26 cellular contexts compared by ENCODE assay signal in genomic region chr3:184188080-184188479, GRCh38. TPM values are rescaled to one million over a fixed set of nuclear protein-coding genes. Genes with fewer than 3 reads are reported as not detected.
DNase-seq lines count a peak whose midpoint lies in the region.
"Had no signal": no experiment of that assay in that cellular context is flagged by ENCODE, and none has a peak within 500 bp of the region (broad histone marks: within the 10 kb centered on the region; RNA-seq: fewer than 3 reads in every experiment).

No MANE protein-coding gene starts in this region.

- no CpG with 5 or more reads among the region's 17 CpGs for WGBS in neuronal stem cell (ENCODE audit: extremely low coverage in 2 of 2, insufficient read length in 2 of 2, insufficient replicate concordance in 1 of 2), 2 donors

- no peak overlapping the region for H2BK15ac ChIP-seq in neuronal stem cell (ENCODE audit: low read length)

- H3K27me3 ChIP-seq in H7 (ENCODE audit: control insufficient read depth, insufficient read depth, low read length) = no peaks in the 10 kb centered on the region
- H3K27me3 ChIP-seq in neuronal stem cell (ENCODE audit: control insufficient read depth in 3 of 3, insufficient read depth in 3 of 3, low read depth in 1 of 3, low read length in 3 of 3) = no peaks in the 10 kb centered on the region
- H3K27me3 ChIP-seq: brain microvascular endothelial cell, tibial artery had no signal

- H3K4ac ChIP-seq in neuronal stem cell (ENCODE audit: low read length) = no peak overlapping the region

- H2BK12ac ChIP-seq in neuronal stem cell (ENCODE audit: low read length) = no peak overlapping the region

- no peak overlapping the region for H4K91ac ChIP-seq in neuronal stem cell (ENCODE audit: low read depth, low read length, poor library complexity)

- no peak overlapping the region for H3K27ac ChIP-seq in neuronal stem cell (replicated peaks; ENCODE audit: low read length)
- H3K27ac ChIP-seq: brain microvascular endothelial cell, tibial artery had no signal

- H3K36me3 ChIP-seq in H7 (replicated peaks; ENCODE audit: control insufficient read depth, insufficient read depth, low read length) = peaks cover 44% of the 10 kb centered on the region
- H3K36me3 ChIP-seq in neuronal stem cell (replicated peaks in 1 of 2; ENCODE audit: control insufficient read depth in 2 of 2, insufficient read depth in 2 of 2, low read length in 2 of 2) = peaks cover 44 to 76% of the 10 kb centered on the region in 2 donors

- no peak overlapping the region for H3K9ac ChIP-seq in neuronal stem cell (ENCODE audit: low read depth, low read length, poor library complexity)

- peaks cover 59% of the 10 kb centered on the region for H3K36me3 Mint-ChIP-seq in activated naive CD4-positive, alpha-beta T cell treated with anti-CD3 and anti-CD28 coated beads, Interleukin-2, amount 10 ng/mL, durations not matched to agents 7 days and 5 days
- peaks cover 35% of the 10 kb centered on the region for H3K36me3 Mint-ChIP-seq in activated naive CD4-positive, alpha-beta T cell treated with anti-CD3 and anti-CD28 coated beads for 36 hours (ENCODE audit: low read depth)

- no peaks in the 10 kb centered on the region for H3K9me3 ChIP-seq in neuronal stem cell (replicated peaks in 1 of 2; ENCODE audit: control insufficient read depth in 2 of 2, insufficient read depth in 1 of 2, low read depth in 1 of 2, low read length in 2 of 2)
- H3K9me3 ChIP-seq: tibial artery had no signal

- intact Hi-C loops in activated naive CD4-positive, alpha-beta T cell treated with anti-CD3 and anti-CD28 coated beads for 36 hours (cut with micrococcal nuclease) = loop anchor here (5.0 kb wide), 1 partner anchor 721 kb away; no protein-coding TSS in a partner anchor

- peak overlapping the region; percentile 29 for H3K23ac ChIP-seq in neuronal stem cell (ENCODE audit: low read depth, low read length, poor library complexity)

- peaks cover 32% of the 10 kb centered on the region for H3K4me1 Mint-ChIP-seq in activated naive CD4-positive, alpha-beta T cell treated with anti-CD3 and anti-CD28 coated beads, Interleukin-2, amount 10 ng/mL, durations not matched to agents 7 days and 5 days
- H3K4me1 Mint-ChIP-seq in activated naive CD4-positive, alpha-beta T cell treated with anti-CD3 and anti-CD28 coated beads for 36 hours (ENCODE audit: low read depth) = peaks cover 28% of the 10 kb centered on the region

- DNase-seq in activated naive CD4-positive, alpha-beta T cell treated with anti-CD3 and anti-CD28 coated beads, Interleukin-2, amount 10 ng/mL, durations not matched to agents 7 days and 5 days = no peak
- no peak for DNase-seq in activated naive CD4-positive, alpha-beta T cell treated with anti-CD3 and anti-CD28 coated beads for 36 hours
- DNase-seq in H7 = peak; percentile 28
- DNase-seq in cerebellum (ENCODE audit: low spot score) = peak; percentile 52
- no peak for DNase-seq in neuronal stem cell (ENCODE audit: low spot score)
- DNase-seq in midbrain (lab: John Stamatoyannopoulos, UW) = no peak
- DNase-seq in T-helper 1 cell = no peak
- no peak for DNase-seq in effector CD8-positive, alpha-beta T cell (lab: John Stamatoyannopoulos, UW)
- DNase-seq: activated CD4-positive, alpha-beta T cell treated with anti-CD3 and anti-CD28 coated beads for 1 hour; activated CD8-positive, alpha-beta memory T cell treated with anti-CD3 and anti-CD28 coated beads, Interleukin-2, amount 50 U/mL, for 48 hours; brain microvascular endothelial cell; hippocampal formation; Karpas-422; mesendoderm; NCI-H2107; NCI-H510A; RPMI8226; stimulated activated naive CD4-positive, alpha-beta T cell treated with Interleukin-2 at 50 U/mL for 16 hours had no signal

- no peaks in the 10 kb centered on the region for H3K27me3 Mint-ChIP-seq in activated naive CD4-positive, alpha-beta T cell treated with anti-CD3 and anti-CD28 coated beads, Interleukin-2, amount 10 ng/mL, durations not matched to agents 7 days and 5 days
- no peaks in the 10 kb centered on the region for H3K27me3 Mint-ChIP-seq in activated naive CD4-positive, alpha-beta T cell treated with anti-CD3 and anti-CD28 coated beads for 36 hours (ENCODE audit: low read depth)
- H3K27me3 Mint-ChIP-seq: dendritic cell treated with granulocyte-macrophage colony-stimulating factor and Interleukin-4, amounts not matched to agents 40 ng/mL and 50 ng/mL, for 4 days had no signal

- H3K18ac ChIP-seq in neuronal stem cell (ENCODE audit: low read length) = no peak overlapping the region

- no peaks in the 10 kb centered on the region for H3K9me3 Mint-ChIP-seq in activated naive CD4-positive, alpha-beta T cell treated with anti-CD3 and anti-CD28 coated beads, Interleukin-2, amount 10 ng/mL, durations not matched to agents 7 days and 5 days
- no peaks in the 10 kb centered on the region for H3K9me3 Mint-ChIP-seq in activated naive CD4-positive, alpha-beta T cell treated with anti-CD3 and anti-CD28 coated beads for 36 hours
- H3K9me3 Mint-ChIP-seq: activated naive CD4-positive, alpha-beta T cell treated with anti-CD3 and anti-CD28 coated beads, Interleukin-2, amount 50 U/mL, for 72 hours; dendritic cell treated with granulocyte-macrophage colony-stimulating factor and Interleukin-4, amounts not matched to agents 40 ng/mL and 50 ng/mL, for 4 days; GM23338 had no signal

- H3K4me3 Mint-ChIP-seq in activated naive CD4-positive, alpha-beta T cell treated with anti-CD3 and anti-CD28 coated beads, Interleukin-2, amount 10 ng/mL, durations not matched to agents 7 days and 5 days = peak overlapping the region; percentile 5
- no peak overlapping the region for H3K4me3 Mint-ChIP-seq in activated naive CD4-positive, alpha-beta T cell treated with anti-CD3 and anti-CD28 coated beads for 36 hours

- H2AK5ac ChIP-seq in neuronal stem cell (ENCODE audit: low read depth, low read length) = no peak overlapping the region

- H3K4me2 ChIP-seq in neuronal stem cell (ENCODE audit: insufficient read depth, low read length, poor library complexity, severe bottlenecking) = no peak overlapping the region
- H3K4me2 ChIP-seq: GM23338 had no signal

- H2AFZ ChIP-seq in neuronal stem cell (ENCODE audit: low read length) = no peak overlapping the region
- H2AFZ ChIP-seq: GM23338 had no signal

- peaks cover 17% of the 10 kb centered on the region for H3K79me1 ChIP-seq in neuronal stem cell (ENCODE audit: low read depth, low read length)

- no peak overlapping the region for H3K27ac Mint-ChIP-seq in activated naive CD4-positive, alpha-beta T cell treated with anti-CD3 and anti-CD28 coated beads, Interleukin-2, amount 10 ng/mL, durations not matched to agents 7 days and 5 days
- no peak overlapping the region for H3K27ac Mint-ChIP-seq in activated naive CD4-positive, alpha-beta T cell treated with anti-CD3 and anti-CD28 coated beads for 36 hours
- H3K27ac Mint-ChIP-seq: GM23338 had no signal

- no peak overlapping the region for H2BK120ac ChIP-seq in neuronal stem cell (ENCODE audit: low read depth, low read length)

- peaks cover 4 to 7% of the 10 kb centered on the region in 2 donors for H3K4me1 ChIP-seq in neuronal stem cell (ENCODE audit: control insufficient read depth in 2 of 2, insufficient read depth in 1 of 2, low read depth in 1 of 2, low read length in 2 of 2)

- H2BK5ac ChIP-seq in neuronal stem cell (ENCODE audit: low read length) = peak overlapping the region; percentile 83

- no peak overlapping the region for H3K14ac ChIP-seq in neuronal stem cell (ENCODE audit: low read length)

- no peak overlapping the region for H3K4me3 ChIP-seq in H7 (ENCODE audit: insufficient read depth, low read depth, low read length)
- H3K4me3 ChIP-seq in neuronal stem cell (ENCODE audit: low read length in 2 of 2) = peak overlapping the region in 1 of 2 donors; percentile 21
- H3K4me3 ChIP-seq: GM23338 had no signal

- CTCF ChIA-PET in activated naive CD4-positive, alpha-beta T cell treated with anti-CD3 and anti-CD28 coated beads, Interleukin-2, amount 10 ng/mL, durations not matched to agents 7 days and 5 days (lab: Charles Lee) = interaction anchor here (1.0 to 1.4 kb wide), 2 partner anchors 40 to 62 kb away, joined by 3 to 4 read pairs; no protein-coding TSS in a partner anchor
- CTCF ChIA-PET in activated naive CD4-positive, alpha-beta T cell treated with anti-CD3 and anti-CD28 coated beads for 36 hours (lab: Charles Lee) = no interaction called here

- no peak overlapping the region for H4K8ac ChIP-seq in neuronal stem cell (ENCODE audit: low read depth, low read length)

RNA-seq across cellular contexts. Expression of gene ABCF3, which starts 2.1 kb away (rescaled TPM):
- 10 to 100 TPM; 38.5 to 39.1 TPM for total RNA-seq in activated naive CD4-positive, alpha-beta T cell treated with anti-CD3 and anti-CD28 coated beads for 36 hours
- total RNA-seq in H7 (2014; rRNA removed; shearing (Covaris generic)) = 31.1 and 38.8 TPM in 2 replicates
- total RNA-seq in cerebellum = 52.9 TPM
- polyA plus RNA-seq in neuronal stem cell (2013, experiment 1 of 2) = 17.7 TPM
- 16.0 TPM for polyA plus RNA-seq in neuronal stem cell (2013, experiment 2 of 2)

RNA-seq across cellular contexts. Expression of gene AP2M1, which starts 13.4 kb away (rescaled TPM):
- 100 to 1,000 TPM; 206 to 212 TPM for total RNA-seq in activated naive CD4-positive, alpha-beta T cell treated with anti-CD3 and anti-CD28 coated beads for 36 hours
- 567 and 667 TPM in 2 replicates for total RNA-seq in H7 (2014; rRNA removed; shearing (Covaris generic))
- total RNA-seq in cerebellum = 199 TPM
- polyA plus RNA-seq in neuronal stem cell (2013, experiment 1 of 2) = 199 TPM
- polyA plus RNA-seq in neuronal stem cell (2013, experiment 2 of 2) = 192 TPM

RNA-seq across cellular contexts. Expression of gene DVL3, which starts 32.9 kb away (rescaled TPM):
- 10 to 100 TPM; 19.6 to 19.9 TPM for total RNA-seq in activated naive CD4-positive, alpha-beta T cell treated with anti-CD3 and anti-CD28 coated beads for 36 hours
- 40.6 and 44.4 TPM in 2 replicates for total RNA-seq in H7 (2014; rRNA removed; shearing (Covaris generic))
- total RNA-seq in cerebellum = 32.0 TPM
- 47.4 TPM for polyA plus RNA-seq in neuronal stem cell (2013, experiment 1 of 2)
- polyA plus RNA-seq in neuronal stem cell (2013, experiment 2 of 2) = 46.8 TPM

RNA-seq across cellular contexts. Expression of gene VWA5B2, which starts 41.3 kb away (rescaled TPM):
- not detected for total RNA-seq in activated naive CD4-positive, alpha-beta T cell treated with anti-CD3 and anti-CD28 coated beads for 36 hours
- 0.41 TPM in 1 of 2 replicates, not detected in the other for total RNA-seq in H7 (2014; rRNA removed; shearing (Covaris generic))
- total RNA-seq in cerebellum = 6.6 TPM
- 0.13 TPM for polyA plus RNA-seq in neuronal stem cell (2013, experiment 1 of 2)
- polyA plus RNA-seq in neuronal stem cell (2013, experiment 2 of 2) = 0.21 TPM
- total RNA-seq: activated naive CD4-positive, alpha-beta T cell treated with anti-CD3 and anti-CD28 coated beads, Interleukin-2, amount 50 U/mL, for 72 hours; Daoy; fibroblast of villous mesenchyme had no signal
- polyA plus RNA-seq: AG04450, GM23338, keratinocyte had no signal

RNA-seq across cellular contexts. Expression of gene EIF2B5, which starts 52.9 kb away (rescaled TPM):
- total RNA-seq in activated naive CD4-positive, alpha-beta T cell treated with anti-CD3 and anti-CD28 coated beads for 36 hours = 10 to 100 TPM; 48.8 to 56.4 TPM
- 58.4 and 65.6 TPM in 2 replicates for total RNA-seq in H7 (2014; rRNA removed; shearing (Covaris generic))
- total RNA-seq in cerebellum = 34.6 TPM
- polyA plus RNA-seq in neuronal stem cell (2013, experiment 1 of 2) = 31.0 TPM
- 31.6 TPM for polyA plus RNA-seq in neuronal stem cell (2013, experiment 2 of 2)

Comparison
In these comparisons a context has a peak if more than half of its experiments do, and no peak if none do; other contexts are left out.
1. DNase-seq: peak in H7 (single experiment) and cerebellum (single experiment); none in activated naive CD4-positive, alpha-beta T cell treated with anti-CD3 and anti-CD28 coated beads, Interleukin-2, amount 10 ng/mL, durations not matched to agents 7 days and 5 days (single experiment), activated naive CD4-positive, alpha-beta T cell treated with anti-CD3 and anti-CD28 coated beads for 36 hours (single experiment), neuronal stem cell (single experiment), midbrain (single experiment), T-helper 1 cell (0 of 5) and effector CD8-positive, alpha-beta T cell (single experiment).